9 cellular contexts compared by ENCODE assay signal in the genomic region with DNA sequence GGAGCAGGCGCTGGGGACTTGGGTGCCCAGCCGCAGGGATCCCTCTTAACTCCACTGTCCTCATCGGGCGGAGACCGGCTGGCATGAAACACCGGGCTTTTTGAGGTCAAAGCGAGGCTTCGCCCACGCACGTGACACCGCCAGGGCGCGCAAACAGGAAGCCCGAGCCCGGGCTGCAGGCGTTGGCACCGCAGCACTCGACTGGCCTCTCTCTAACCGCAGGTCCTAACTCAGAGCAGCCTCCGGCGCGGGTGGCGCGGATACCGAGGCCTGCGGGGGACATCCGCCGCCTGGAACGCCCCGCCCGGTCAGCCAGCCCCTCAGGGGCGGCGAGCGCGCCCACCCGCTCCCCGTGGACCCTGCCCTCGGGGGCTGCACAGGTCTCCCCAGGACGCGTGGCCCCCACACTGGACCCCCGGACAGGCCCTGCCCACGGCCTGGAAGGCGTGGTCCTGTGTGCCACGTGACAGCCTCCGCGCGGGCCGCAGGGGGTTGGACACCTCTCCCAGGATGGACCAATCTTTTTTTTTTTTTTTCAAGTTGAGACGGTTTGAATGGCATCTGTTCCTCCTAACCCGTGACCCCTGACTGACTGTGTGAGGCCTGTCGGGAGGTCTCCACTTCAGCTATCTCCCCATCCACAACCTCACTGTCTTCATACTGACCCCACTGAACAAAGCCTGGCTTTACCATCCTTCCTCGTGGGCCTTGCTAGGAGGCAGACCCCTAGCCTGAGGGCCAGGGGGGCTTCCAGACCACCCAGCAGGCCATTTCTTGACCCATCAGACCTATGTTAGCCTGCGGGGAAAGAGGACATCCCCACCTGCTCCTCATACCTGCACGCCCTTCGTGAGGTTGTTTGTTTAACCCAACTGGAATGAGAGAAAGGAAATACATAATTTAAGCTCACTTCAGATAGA. TPM values are rescaled to one million over a fixed set of nuclear protein-coding genes. Genes with fewer than 3 reads are reported as not detected.
DNase-seq lines count a peak whose midpoint lies in the region; ATAC-seq and TF ChIP-seq lines count a peak whose summit lies in the region.
"Had no signal": no experiment of that assay in that cellular context is flagged by ENCODE, and none has a peak within 500 bp of the region (broad histone marks: within the 10 kb centered on the region; RNA-seq: fewer than 3 reads in every experiment).

No MANE protein-coding gene starts in this region.

- H3K27ac Mint-ChIP-seq in central memory CD8-positive, alpha-beta T cell (ENCODE audit: low read depth), result peak overlapping the region; percentile 66
- H3K27ac Mint-ChIP-seq in naive B cell, result peak overlapping the region in 5 of 6 donors; percentile 43 to 94 (median 66)
- peak overlapping the region; percentile 42 for H3K27ac Mint-ChIP-seq in stimulated activated naive B cell treated with anti-CD40 and anti-IgM and Interleukin-4, amounts not matched to agents 10 μg/mL and 1 μg/mL and 100 μg/mL, for 72 hours

- peak; percentile 56 for ATAC-seq in central memory CD8-positive, alpha-beta T cell (replicated peaks; ENCODE audit: extremely low read depth, poor library complexity, severe bottlenecking)
- peak; percentile 83 to 90 for ATAC-seq in naive B cell (ENCODE audit: low read depth in 2 of 2)
- ATAC-seq in stimulated activated naive B cell treated with anti-CD40 and anti-IgM and Interleukin-4, amounts not matched to agents 10 μg/mL and 1 μg/mL and 100 μg/mL, for 72 hours (replicated peaks), result peak; percentile 74 to 84
- ATAC-seq in HG02981 (IDR thresholded peaks at IDR 0.05; ENCODE audit: unreplicated experiment), result no peak

- H3K9me3 Mint-ChIP-seq in central memory CD8-positive, alpha-beta T cell, result no peaks in the 10 kb centered on the region
- no peaks in the 10 kb centered on the region for H3K9me3 Mint-ChIP-seq in naive B cell
- H3K9me3 Mint-ChIP-seq in stimulated activated naive B cell treated with anti-CD40 and anti-IgM and Interleukin-4, amounts not matched to agents 10 μg/mL and 1 μg/mL and 100 μg/mL, for 72 hours, result no peaks in the 10 kb centered on the region
- H3K9me3 Mint-ChIP-seq: nephron had no signal

- peaks cover 18% of the 10 kb centered on the region for H3K27me3 Mint-ChIP-seq in central memory CD8-positive, alpha-beta T cell
- H3K27me3 Mint-ChIP-seq in naive B cell, result peaks cover 5 to 28% (median 21%) of the 10 kb centered on the region in 3 donors
- peaks cover 16 to 22% of the 10 kb centered on the region in 2 donors for H3K27me3 Mint-ChIP-seq in stimulated activated naive B cell treated with anti-CD40 and anti-IgM and Interleukin-4, amounts not matched to agents 10 μg/mL and 1 μg/mL and 100 μg/mL, for 72 hours

- no peak for TF ChIP-seq CTCF in AG04449 (IDR thresholded peaks at IDR 0.05; ENCODE audit: insufficient read depth, low read length, missing control alignments)

- H3K4me3 ChIP-seq in AG04449 (ENCODE audit: low read depth, low read length), result peak overlapping the region; percentile 6; the same call in 1 of the 2 replicates

- CTCF ChIA-PET in AG04449 (lab: Yijun Ruan, JAX), result interaction anchor here (1.0 kb wide), 1 partner anchor 40 kb away, joined by 3 read pairs; no protein-coding TSS in a partner anchor

- H3K4me3 Mint-ChIP-seq in central memory CD8-positive, alpha-beta T cell, result peak overlapping the region; percentile 74
- peak overlapping the region; percentile 66 to 87 (median 78) for H3K4me3 Mint-ChIP-seq in naive B cell
- H3K4me3 Mint-ChIP-seq in stimulated activated naive B cell treated with anti-CD40 and anti-IgM and Interleukin-4, amounts not matched to agents 10 μg/mL and 1 μg/mL and 100 μg/mL, for 72 hours, result peak overlapping the region; percentile 59 to 72
- H3K4me3 Mint-ChIP-seq: nephron had no signal

- no peaks in the 10 kb centered on the region for H3K4me1 Mint-ChIP-seq in central memory CD8-positive, alpha-beta T cell
- H3K4me1 Mint-ChIP-seq in naive B cell, result peaks cover 8 to 19% (median 13%) of the 10 kb centered on the region in 3 donors
- peaks cover 19 to 20% of the 10 kb centered on the region in 2 donors for H3K4me1 Mint-ChIP-seq in stimulated activated naive B cell treated with anti-CD40 and anti-IgM and Interleukin-4, amounts not matched to agents 10 μg/mL and 1 μg/mL and 100 μg/mL, for 72 hours

- POLR2A ChIA-PET in AG04449 (lab: Yijun Ruan, JAX), result no interaction called here

- DNase-seq in AG04449 (ENCODE audit: low read depth, low spot score) (no peak), UCSD-AML1 (lab: John Stamatoyannopoulos, UW; ENCODE audit: unreplicated experiment) (peak; percentile 17), naive B cell (peak; percentile 50), NCI-H146 treated with DMSO at 0.1 percent for 48 hours (lab: John Stamatoyannopoulos, UW; ENCODE audit: unreplicated experiment) (no peak), 8988T (no peak)
- no peak for DNase-seq in central memory CD8-positive, alpha-beta T cell (ENCODE audit: low spot score in 2 of 2)
- peak; percentile 56 for DNase-seq in stimulated activated naive B cell treated with anti-CD40 and anti-IgM and Interleukin-4, amounts not matched to agents 10 μg/mL and 1 μg/mL and 100 μg/mL, for 72 hours

- H3K36me3 Mint-ChIP-seq in central memory CD8-positive, alpha-beta T cell (ENCODE audit: insufficient read depth), result no peaks in the 10 kb centered on the region
- H3K36me3 Mint-ChIP-seq in naive B cell, result no peaks in the 10 kb centered on the region
- no peaks in the 10 kb centered on the region for H3K36me3 Mint-ChIP-seq in stimulated activated naive B cell treated with anti-CD40 and anti-IgM and Interleukin-4, amounts not matched to agents 10 μg/mL and 1 μg/mL and 100 μg/mL, for 72 hours

RNA-seq across cellular contexts. Expression of a gene that starts 8.4 kb away (rescaled TPM):
- polyA plus RNA-seq in naive B cell (ENCODE audit: low read depth in 6 of 6), result not detected

RNA-seq across cellular contexts. Expression of a gene that starts 23.3 kb away (rescaled TPM):
- polyA plus RNA-seq in naive B cell (ENCODE audit: low read depth in 6 of 6), result under 1 TPM in 1 of 6 donors, not detected in 5; 0.19 TPM

Comparison
In these comparisons a context has a peak if more than half of its experiments do, and no peak if none do; other contexts are left out.
1. DNase-seq: peak in UCSD-AML1 (single experiment), naive B cell (single experiment) and stimulated activated naive B cell treated with anti-CD40 and anti-IgM and Interleukin-4, amounts not matched to agents 10 μg/mL and 1 μg/mL and 100 μg/mL, for 72 hours (single experiment); none in AG04449 (single experiment), central memory CD8-positive, alpha-beta T cell (0 of 2), NCI-H146 treated with DMSO at 0.1 percent for 48 hours (single experiment) and 8988T (single experiment).
2. Peak in every context shown above with its lines, with median percentiles within 50 percentile points of each other: H3K27ac Mint-ChIP-seq and H3K4me3 Mint-ChIP-seq.